ENCODE assay signal across 31 cellular contexts in the genomic region with DNA sequence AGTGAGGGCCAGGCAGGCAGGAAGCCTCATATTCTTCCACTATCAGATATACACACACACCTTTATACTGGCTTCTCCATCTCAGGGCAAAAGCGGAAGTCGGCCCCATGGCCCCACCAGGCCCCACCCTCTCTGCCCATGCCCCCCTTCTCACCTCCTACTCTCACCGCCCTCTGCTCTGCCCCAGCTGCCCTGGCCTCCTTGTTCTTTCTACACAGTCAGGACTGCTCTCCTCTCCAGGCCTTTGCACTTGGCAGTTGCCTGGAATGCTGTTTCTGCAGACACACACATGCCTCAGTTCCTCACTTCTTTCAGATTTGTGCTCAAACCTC. TPM values are rescaled to one million over a fixed set of nuclear protein-coding genes. Genes with fewer than 3 reads are reported as not detected.
A peak's percentile ranks its signal among the peaks of the same experiment; 100 is the strongest.
DNase-seq lines count a peak whose midpoint lies in the region; ATAC-seq lines count a peak whose summit lies in the region.
"Had no signal": no experiment of that assay in that cellular context is flagged by ENCODE, and none has a peak within 500 bp of the region (broad histone marks: within the 10 kb centered on the region; RNA-seq: fewer than 3 reads in every experiment).

No MANE protein-coding gene starts in this region.

- no peak overlapping the region for H3K4me3 Mint-ChIP-seq in activated CD4-positive, alpha-beta memory T cell treated with anti-CD3 and anti-CD28 coated beads for 36 hours
- H3K4me3 Mint-ChIP-seq in naive thymus-derived CD4-positive, alpha-beta T cell: no peak overlapping the region
- no peak overlapping the region for H3K4me3 Mint-ChIP-seq in activated CD4-positive, alpha-beta T cell treated with anti-CD3 and anti-CD28 coated beads for 36 hours
- H3K4me3 Mint-ChIP-seq: activated CD4-positive, alpha-beta T cell treated with anti-CD3 and anti-CD28 coated beads, Interleukin-2, amount 10 ng/mL, durations not matched to agents 24 days and 14 days; CD4-positive, CD25-positive, alpha-beta regulatory T cell; endodermal cell; GM23338; mesothelial cell of epicardium; nephron progenitor cell; stimulated activated naive CD8-positive, alpha-beta T cell treated with anti-CD3 and anti-CD28 coated beads, Interleukin-15, Interleukin-2, amounts not matched to agents 100 ng/mL and 50 ng/mL, for 24 hours had no signal

- H3K27ac Mint-ChIP-seq in activated CD4-positive, alpha-beta memory T cell treated with anti-CD3 and anti-CD28 coated beads for 36 hours: no peak overlapping the region
- peak overlapping the region in 1 of 9 donors; percentile 33 for H3K27ac Mint-ChIP-seq in naive thymus-derived CD4-positive, alpha-beta T cell
- no peak overlapping the region for H3K27ac Mint-ChIP-seq in activated CD4-positive, alpha-beta T cell treated with anti-CD3 and anti-CD28 coated beads for 36 hours
- H3K27ac Mint-ChIP-seq: activated CD4-positive, alpha-beta T cell treated with anti-CD3 and anti-CD28 coated beads, Interleukin-2, amount 10 ng/mL, durations not matched to agents 24 days and 14 days; CD4-positive, CD25-positive, alpha-beta regulatory T cell; endodermal cell; GM23338; mesothelial cell of epicardium; nephron progenitor cell had no signal

- H3K9me3 Mint-ChIP-seq in activated CD4-positive, alpha-beta memory T cell treated with anti-CD3 and anti-CD28 coated beads for 36 hours: no peaks in the 10 kb centered on the region
- H3K9me3 Mint-ChIP-seq in naive thymus-derived CD4-positive, alpha-beta T cell: no peaks in the 10 kb centered on the region
- no peaks in the 10 kb centered on the region for H3K9me3 Mint-ChIP-seq in activated CD4-positive, alpha-beta T cell treated with anti-CD3 and anti-CD28 coated beads for 36 hours (ENCODE audit: low read depth)
- H3K9me3 Mint-ChIP-seq: activated CD4-positive, alpha-beta T cell treated with anti-CD3 and anti-CD28 coated beads, Interleukin-2, amount 10 ng/mL, durations not matched to agents 24 days and 14 days; endodermal cell; GM23338; mesothelial cell of epicardium; nephron progenitor cell; stimulated activated naive CD8-positive, alpha-beta T cell treated with anti-CD3 and anti-CD28 coated beads, Interleukin-15, Interleukin-2, amounts not matched to agents 100 ng/mL and 50 ng/mL, for 24 hours had no signal

- no peaks in the 10 kb centered on the region for H3K27me3 Mint-ChIP-seq in activated CD4-positive, alpha-beta memory T cell treated with anti-CD3 and anti-CD28 coated beads for 36 hours
- peaks cover 0 to 10% (median 0%) of the 10 kb centered on the region in 5 donors for H3K27me3 Mint-ChIP-seq in naive thymus-derived CD4-positive, alpha-beta T cell
- H3K27me3 Mint-ChIP-seq in activated CD4-positive, alpha-beta T cell treated with anti-CD3 and anti-CD28 coated beads for 36 hours: peaks cover 5% of the 10 kb centered on the region
- H3K27me3 Mint-ChIP-seq: CD4-positive, CD25-positive, alpha-beta regulatory T cell; stimulated activated naive CD8-positive, alpha-beta T cell treated with anti-CD3 and anti-CD28 coated beads, Interleukin-15, Interleukin-2, amounts not matched to agents 100 ng/mL and 50 ng/mL, for 24 hours had no signal

- H3K4me1 ChIP-seq in naive thymus-derived CD4-positive, alpha-beta T cell (ENCODE audit: control insufficient read depth in 2 of 2, insufficient read depth in 2 of 2, low read length in 2 of 2): no peaks in the 10 kb centered on the region
- H3K4me1 ChIP-seq: breast epithelium, esophagus squamous epithelium, gastrocnemius medialis, tibial artery had no signal

- peak; percentile 35 for DNase-seq in KBM-7
- DNase-seq in activated CD4-positive, alpha-beta memory T cell treated with anti-CD3 and anti-CD28 coated beads for 36 hours: peak; percentile 4
- DNase-seq in naive thymus-derived CD4-positive, alpha-beta T cell: peak in 1 of 9 donors; percentile 12
- DNase-seq in cerebellum (ENCODE audit: low spot score): no peak
- DNase-seq in activated CD4-positive, alpha-beta T cell treated with anti-CD3 and anti-CD28 coated beads for 36 hours: no peak
- DNase-seq: activated CD4-positive, alpha-beta T cell treated with anti-CD3 and anti-CD28 coated beads, Interleukin-2, amount 10 ng/mL, durations not matched to agents 24 days and 14 days; amniotic stem cell; CD4-positive, CD25-positive, alpha-beta regulatory T cell; esophagus squamous epithelium; gastrocnemius medialis; left ventricle myocardium superior; NCI-H1694 treated with DMSO at 0.1 percent for 48 hours; NCI-H2171; NCI-H524 treated with DMSO at 0.1 percent for 48 hours; nephron progenitor cell; right cardiac atrium; RPMI8226; stimulated activated CD4-positive, alpha-beta T cell treated with anti-CD3 and anti-CD28 coated beads, Interleukin-12 subunit alpha, Interleukin-12 subunit beta, amount 100 ng/mL, for 4 hours; stimulated activated CD4-positive, alpha-beta T cell treated with anti-CD3 and anti-CD28 coated beads, Interleukin-4, amount 100 ng/mL, for 4 hours; tibial artery had no signal

- H3K9me3 ChIP-seq in naive thymus-derived CD4-positive, alpha-beta T cell (ENCODE audit: control insufficient read depth in 2 of 3, low read length in 3 of 3): no peaks in the 10 kb centered on the region
- H3K9me3 ChIP-seq: breast epithelium, esophagus squamous epithelium, gastrocnemius medialis, tibial artery had no signal

- ATAC-seq in GM19351 (IDR thresholded peaks at IDR 0.05; ENCODE audit: unreplicated experiment) (peak; percentile 50), HG03108 (IDR thresholded peaks at IDR 0.05; ENCODE audit: unreplicated experiment) (no peak)
- ATAC-seq in naive thymus-derived CD4-positive, alpha-beta T cell: peak; percentile 16
- no peak for ATAC-seq in activated CD4-positive, alpha-beta T cell treated with anti-CD3 and anti-CD28 coated beads for 36 hours
- ATAC-seq: gastrocnemius medialis, GM23338, right cardiac atrium had no signal

- no peak overlapping the region for H3K4me3 ChIP-seq in naive thymus-derived CD4-positive, alpha-beta T cell (ENCODE audit: low read length)
- H3K4me3 ChIP-seq: breast epithelium, coronary artery, esophagus squamous epithelium, gastrocnemius medialis, GM23338, hepatocyte, tibial artery had no signal

- no peaks in the 10 kb centered on the region for H3K36me3 ChIP-seq in naive thymus-derived CD4-positive, alpha-beta T cell (ENCODE audit: control insufficient read depth in 2 of 3, insufficient read depth in 3 of 3, low read length in 3 of 3)
- H3K36me3 ChIP-seq: breast epithelium, esophagus squamous epithelium, gastrocnemius medialis, tibial artery had no signal

- in situ Hi-C loops in KBM-7 (cut with MboI; ENCODE audit: low pct_unique_long_range_greater_than_20kb, low sequenced_read_pairs): no loop called here

- intact Hi-C loops in activated CD4-positive, alpha-beta memory T cell treated with anti-CD3 and anti-CD28 coated beads for 36 hours (cut with micrococcal nuclease): no loop called here
- intact Hi-C loops in naive thymus-derived CD4-positive, alpha-beta T cell (cut with micrococcal nuclease): no loop called here
- intact Hi-C loops in activated CD4-positive, alpha-beta T cell treated with anti-CD3 and anti-CD28 coated beads for 36 hours (cut with DNase I, micrococcal nuclease): no loop called here

- POLR2A ChIA-PET in activated CD4-positive, alpha-beta memory T cell treated with anti-CD3 and anti-CD28 coated beads for 36 hours (lab: Charles Lee): no interaction called here
- POLR2A ChIA-PET in naive thymus-derived CD4-positive, alpha-beta T cell (lab: Charles Lee): no interaction called here
- POLR2A ChIA-PET in activated CD4-positive, alpha-beta T cell treated with anti-CD3 and anti-CD28 coated beads for 36 hours (lab: Charles Lee): no interaction called here

- H3K27ac ChIP-seq in naive thymus-derived CD4-positive, alpha-beta T cell (ENCODE audit: low read depth, low read length): no peak overlapping the region
- H3K27ac ChIP-seq: breast epithelium, coronary artery, esophagus squamous epithelium, gastrocnemius medialis, hepatocyte, tibial artery had no signal

- no peaks in the 10 kb centered on the region for H3K27me3 ChIP-seq in naive thymus-derived CD4-positive, alpha-beta T cell (ENCODE audit: control insufficient read depth in 2 of 2, insufficient read depth in 2 of 2, low read length in 2 of 2)
- H3K27me3 ChIP-seq: breast epithelium, gastrocnemius medialis, hepatocyte had no signal

- no peaks in the 10 kb centered on the region for H3K4me1 Mint-ChIP-seq in activated CD4-positive, alpha-beta memory T cell treated with anti-CD3 and anti-CD28 coated beads for 36 hours (ENCODE audit: low read depth)
- peaks cover 0 to 11% (median 5%) of the 10 kb centered on the region in 7 donors for H3K4me1 Mint-ChIP-seq in naive thymus-derived CD4-positive, alpha-beta T cell
- H3K4me1 Mint-ChIP-seq in activated CD4-positive, alpha-beta T cell treated with anti-CD3 and anti-CD28 coated beads for 36 hours: peaks cover 4% of the 10 kb centered on the region
- H3K4me1 Mint-ChIP-seq: mesothelial cell of epicardium had no signal

- no peaks in the 10 kb centered on the region for H3K36me3 Mint-ChIP-seq in activated CD4-positive, alpha-beta memory T cell treated with anti-CD3 and anti-CD28 coated beads for 36 hours
- H3K36me3 Mint-ChIP-seq in naive thymus-derived CD4-positive, alpha-beta T cell: no peaks in the 10 kb centered on the region
- H3K36me3 Mint-ChIP-seq in activated CD4-positive, alpha-beta T cell treated with anti-CD3 and anti-CD28 coated beads for 36 hours (ENCODE audit: low read depth): no peaks in the 10 kb centered on the region
- H3K36me3 Mint-ChIP-seq: CD4-positive, CD25-positive, alpha-beta regulatory T cell; mesothelial cell of epicardium had no signal

- CTCF ChIA-PET in activated CD4-positive, alpha-beta memory T cell treated with anti-CD3 and anti-CD28 coated beads for 36 hours (lab: Charles Lee): no interaction called here
- CTCF ChIA-PET in naive thymus-derived CD4-positive, alpha-beta T cell (lab: Charles Lee): no interaction called here
- CTCF ChIA-PET in activated CD4-positive, alpha-beta T cell treated with anti-CD3 and anti-CD28 coated beads for 36 hours (lab: Charles Lee): no interaction called here

RNA-seq across cellular contexts. Expression of gene OTOG, which starts 25.3 kb away (rescaled TPM):
- not detected for total RNA-seq in activated CD4-positive, alpha-beta memory T cell treated with anti-CD3 and anti-CD28 coated beads for 36 hours
- not detected for total RNA-seq in naive thymus-derived CD4-positive, alpha-beta T cell
- not detected for polyA plus RNA-seq in naive thymus-derived CD4-positive, alpha-beta T cell
- 0.91 TPM for total RNA-seq in cerebellum
- not detected for total RNA-seq in activated CD4-positive, alpha-beta T cell treated with anti-CD3 and anti-CD28 coated beads for 36 hours
- total RNA-seq: activated CD4-positive, alpha-beta T cell treated with anti-CD3 and anti-CD28 coated beads, Interleukin-2, amount 10 ng/mL, durations not matched to agents 24 days and 14 days; breast epithelium; CD4-positive, CD25-positive, alpha-beta regulatory T cell; esophagus squamous epithelium; gastrocnemius medialis; HT1080; left ventricle myocardium superior; right cardiac atrium; T-helper 1 cell treated with Interleukin-12 subunit alpha and Interleukin-12 subunit beta and Interleukin-4 antibody, amounts not matched to agents 30 ng/mL and 1 ng/mL, for 36 hours had no signal
- polyA plus RNA-seq: CD4-positive, CD25-positive, alpha-beta regulatory T cell; right cardiac atrium had no signal

RNA-seq across cellular contexts. Expression of gene USH1C, which starts 28.1 kb away (rescaled TPM):
- total RNA-seq in activated CD4-positive, alpha-beta memory T cell treated with anti-CD3 and anti-CD28 coated beads for 36 hours: not detected
- not detected for total RNA-seq in naive thymus-derived CD4-positive, alpha-beta T cell
- polyA plus RNA-seq in naive thymus-derived CD4-positive, alpha-beta T cell: not detected
- 0.27 TPM for total RNA-seq in cerebellum
- total RNA-seq in activated CD4-positive, alpha-beta T cell treated with anti-CD3 and anti-CD28 coated beads for 36 hours: not detected
- total RNA-seq: activated CD4-positive, alpha-beta T cell treated with anti-CD3 and anti-CD28 coated beads, Interleukin-2, amount 10 ng/mL, durations not matched to agents 24 days and 14 days; CD4-positive, CD25-positive, alpha-beta regulatory T cell; esophagus squamous epithelium; HT1080; T-helper 1 cell treated with Interleukin-12 subunit alpha and Interleukin-12 subunit beta and Interleukin-4 antibody, amounts not matched to agents 30 ng/mL and 1 ng/mL, for 36 hours had no signal
- polyA plus RNA-seq: CD4-positive, CD25-positive, alpha-beta regulatory T cell had no signal

Comparison
In these comparisons a context has a peak if more than half of its experiments do, and no peak if none do; other contexts are left out.
1. ATAC-seq: peak in GM19351 (single experiment) and naive thymus-derived CD4-positive, alpha-beta T cell (single experiment); none in activated CD4-positive, alpha-beta T cell treated with anti-CD3 and anti-CD28 coated beads for 36 hours (single experiment) and HG03108 (single experiment).
2. DNase-seq: peak in KBM-7 (single experiment) and activated CD4-positive, alpha-beta memory T cell treated with anti-CD3 and anti-CD28 coated beads for 36 hours (single experiment); none in cerebellum (single experiment) and activated CD4-positive, alpha-beta T cell treated with anti-CD3 and anti-CD28 coated beads for 36 hours (single experiment).